ENCODE assay signal across 29 cellular contexts in genomic region chr7:122682805-122683204, GRCh38. TPM values are rescaled to one million over a fixed set of nuclear protein-coding genes. Genes with fewer than 3 reads are reported as not detected.
A peak's percentile ranks its signal among the peaks of the same experiment; 100 is the strongest.
DNase-seq lines count a peak whose midpoint lies in the region; ATAC-seq, FAIRE-seq and TF ChIP-seq lines count a peak whose summit lies in the region.
"Had no signal": no experiment of that assay in that cellular context is flagged by ENCODE, and none has a peak within 500 bp of the region (broad histone marks: within the 10 kb centered on the region; RNA-seq: fewer than 3 reads in every experiment).

No MANE protein-coding gene starts in this region.

- H3K23ac ChIP-seq in H1 (ENCODE audit: insufficient read length), result no peak overlapping the region

- no peak overlapping the region for H3K4me3 ChIP-seq in H1 (ENCODE audit: extremely low read depth in 1 of 4, insufficient read depth in 2 of 4, low read depth in 3 of 4, low read length in 4 of 4)
- no peak overlapping the region for H3K4me3 ChIP-seq in right cardiac atrium (ENCODE audit: low read length)
- H3K4me3 ChIP-seq in aorta (ENCODE audit: low read length in 2 of 2), result no peak overlapping the region
- no peak overlapping the region for H3K4me3 ChIP-seq in esophagus muscularis mucosa
- H3K4me3 ChIP-seq: BLaER1, GM23248 had no signal

- no peaks in the 10 kb centered on the region for H3K9me3 ChIP-seq in H1 (ENCODE audit: insufficient read depth in 2 of 2, low read depth in 1 of 2, low read length in 1 of 2)
- no peaks in the 10 kb centered on the region for H3K9me3 ChIP-seq in right cardiac atrium (ENCODE audit: control insufficient read depth, low read length)
- no peaks in the 10 kb centered on the region for H3K9me3 ChIP-seq in aorta (ENCODE audit: control insufficient read depth, low read length)
- H3K9me3 ChIP-seq in esophagus muscularis mucosa, result no peaks in the 10 kb centered on the region
- H3K9me3 ChIP-seq: BLaER1 had no signal

- no peak overlapping the region for H3K4me3 Mint-ChIP-seq in activated naive CD4-positive, alpha-beta T cell treated with anti-CD3 and anti-CD28 coated beads, Interleukin-2, amount 10 ng/mL, durations not matched to agents 7 days and 5 days
- H3K4me3 Mint-ChIP-seq: CD4-positive, alpha-beta memory T cell had no signal

- no peaks in the 10 kb centered on the region for H3K27me3 ChIP-seq in H1 (replicated peaks in 1 of 4; ENCODE audit: control insufficient read depth in 3 of 4, extremely low read depth in 1 of 4, insufficient read depth in 3 of 4, low read length in 3 of 4)
- no peaks in the 10 kb centered on the region for H3K27me3 ChIP-seq in right cardiac atrium (ENCODE audit: control insufficient read depth, insufficient read depth)
- no peaks in the 10 kb centered on the region for H3K27me3 ChIP-seq in aorta (ENCODE audit: control insufficient read depth in 1 of 2, insufficient read depth in 2 of 2, low read length in 1 of 2)
- H3K27me3 ChIP-seq in esophagus muscularis mucosa, result no peaks in the 10 kb centered on the region
- H3K27me3 ChIP-seq: BLaER1 had no signal

- H3K23me2 ChIP-seq in H1 (ENCODE audit: low read depth, low read length), result no peaks in the 10 kb centered on the region

- 85 to 100% methylated on average over 1 to 6 of the region's 6 CpGs for WGBS in H1 (ENCODE audit: extremely low coverage in 1 of 2, insufficient coverage in 1 of 2, insufficient read length in 1 of 2, insufficient replicate concordance in 2 of 2, low coverage in 1 of 2, low lambda C conversion rate in 2 of 2, missing lambda C conversion rate in 1 of 2), 2 experiments
- WGBS in right cardiac atrium, result 60% methylated on average over 6 of the region's 6 CpGs
- WGBS in aorta, 2 donors, result 42 to 54% methylated on average over 6 of the region's 6 CpGs
- 68% methylated on average over 6 of the region's 6 CpGs for WGBS in esophagus muscularis mucosa

- H3K36me3 Mint-ChIP-seq in activated naive CD4-positive, alpha-beta T cell treated with anti-CD3 and anti-CD28 coated beads, Interleukin-2, amount 10 ng/mL, durations not matched to agents 7 days and 5 days, result no peaks in the 10 kb centered on the region
- H3K36me3 Mint-ChIP-seq: CD4-positive, alpha-beta memory T cell had no signal

- TF ChIP-seq CTCF in H1 (IDR thresholded peaks at IDR 0.05; ENCODE audit: control extremely low read depth in 1 of 3, insufficient read depth in 1 of 3, low read depth in 1 of 3, low read length in 3 of 3) (no peak), esophagus muscularis mucosa (IDR thresholded peaks at IDR 0.05) (no peak)

- TF ChIP-seq POLR2A in H1 (IDR thresholded peaks at IDR 0.05; ENCODE audit: control extremely low read depth in 1 of 2, low read depth in 2 of 2, low read length in 2 of 2) (no peak), esophagus muscularis mucosa (IDR thresholded peaks at IDR 0.05; ENCODE audit: low read depth) (no peak)

- H3K9me3 Mint-ChIP-seq in activated naive CD4-positive, alpha-beta T cell treated with anti-CD3 and anti-CD28 coated beads, Interleukin-2, amount 10 ng/mL, durations not matched to agents 7 days and 5 days, result no peaks in the 10 kb centered on the region

- no peaks in the 10 kb centered on the region for H3K4me1 Mint-ChIP-seq in activated naive CD4-positive, alpha-beta T cell treated with anti-CD3 and anti-CD28 coated beads, Interleukin-2, amount 10 ng/mL, durations not matched to agents 7 days and 5 days
- H3K4me1 Mint-ChIP-seq: CD4-positive, alpha-beta memory T cell had no signal

- H3K27ac ChIP-seq in H1 (ENCODE audit: low read depth, low read length) (no peak overlapping the region), right cardiac atrium (ENCODE audit: low read length) (no peak overlapping the region), aorta (ENCODE audit: low read depth in 1 of 2, low read length in 2 of 2) (no peak overlapping the region), esophagus muscularis mucosa (replicated peaks in 1 of 4) (no peak overlapping the region)
- H3K27ac ChIP-seq: 22Rv1, BLaER1, GM23248, KMS-11 had no signal

- H2AFZ ChIP-seq in H1 (ENCODE audit: low read length), result no peak overlapping the region
- H2AFZ ChIP-seq: GM23248 had no signal

- ATAC-seq in right cardiac atrium, result peak in 1 of 2 donors; percentile 71
- peak; percentile 67 for ATAC-seq in aorta (ENCODE audit: low FRiP score)
- ATAC-seq: HCT116 had no signal

- H2AK5ac ChIP-seq in H1 (ENCODE audit: low read depth, low read length), result peak overlapping the region; percentile 71; the same call in 1 of the 2 replicates

- no peaks in the 10 kb centered on the region for H3K27me3 Mint-ChIP-seq in activated naive CD4-positive, alpha-beta T cell treated with anti-CD3 and anti-CD28 coated beads, Interleukin-2, amount 10 ng/mL, durations not matched to agents 7 days and 5 days
- H3K27me3 Mint-ChIP-seq: CD4-positive, alpha-beta memory T cell had no signal

- H2BK5ac ChIP-seq in H1 (ENCODE audit: low read depth, low read length), result peak overlapping the region; percentile 3; the same call in 1 of the 2 replicates

- TF ChIP-seq RAD21 in H1 (IDR thresholded peaks at IDR 0.05 in 1 of 2, conservative IDR thresholded peaks at IDR 0.05 in 1 of 2; ENCODE audit: low read depth in 2 of 2, low read length in 2 of 2), result no peak

- no peak overlapping the region for H4K5ac ChIP-seq in H1 (ENCODE audit: insufficient read length, low read depth, low read length)

- H3K27ac Mint-ChIP-seq in activated naive CD4-positive, alpha-beta T cell treated with anti-CD3 and anti-CD28 coated beads, Interleukin-2, amount 10 ng/mL, durations not matched to agents 7 days and 5 days, result peak overlapping the region; percentile 37
- H3K27ac Mint-ChIP-seq: CD4-positive, alpha-beta memory T cell had no signal

- H3K14ac ChIP-seq in H1 (ENCODE audit: insufficient read length), result no peak overlapping the region

- H2BK20ac ChIP-seq in H1 (ENCODE audit: low read length), result peak overlapping the region; percentile 9; the same call in 1 of the 2 replicates

- peak overlapping the region; percentile 62 for H4K91ac ChIP-seq in H1 (replicated peaks; ENCODE audit: insufficient read length, low read length)

- H4K8ac ChIP-seq in H1 (ENCODE audit: extremely low read depth, insufficient read depth, low read length), result no peak overlapping the region

- H3K36me3 ChIP-seq in H1 (ENCODE audit: control insufficient read depth in 2 of 4, insufficient read depth in 4 of 4, low read length in 3 of 4), result no peaks in the 10 kb centered on the region
- H3K36me3 ChIP-seq in aorta (ENCODE audit: control insufficient read depth in 1 of 2, insufficient read depth in 2 of 2, low read length in 1 of 2), result no peaks in the 10 kb centered on the region
- no peaks in the 10 kb centered on the region for H3K36me3 ChIP-seq in esophagus muscularis mucosa
- H3K36me3 ChIP-seq: BLaER1 had no signal

- no peak for TF ChIP-seq EP300 in H1 (IDR thresholded peaks at IDR 0.05; ENCODE audit: borderline replicate concordance in 1 of 2, low read depth in 2 of 2, low read length in 2 of 2)
- TF ChIP-seq EP300 in esophagus muscularis mucosa (IDR thresholded peaks at IDR 0.05), result no peak

- POLR2A ChIA-PET in H1 (lab: Charles Lee; ENCODE audit: partially characterized antibody), result interaction anchor here (0.7 kb wide), 1 partner anchor 11 kb away, joined by 4 read pairs; no protein-coding TSS in a partner anchor

- CTCF ChIA-PET in activated naive CD4-positive, alpha-beta T cell treated with anti-CD3 and anti-CD28 coated beads, Interleukin-2, amount 10 ng/mL, durations not matched to agents 7 days and 5 days (lab: Charles Lee), result no interaction called here
- CTCF ChIA-PET in H1 (lab: Charles Lee; ENCODE audit: partially characterized antibody), result interaction anchor here (0.9 to 1.4 kb wide), 5 partner anchors 15 to 472 kb away, joined by 3 read pairs; no protein-coding TSS in a partner anchor

- FAIRE-seq in H1 (lab: Jason Lieb, UNC), result no peak
- FAIRE-seq: G401.6, GM12892, HTR-8/SVneo, RCC 7860 had no signal

- H4K20me1 ChIP-seq in H1 (replicated peaks in 1 of 2; ENCODE audit: control insufficient read depth in 1 of 2, insufficient read depth in 2 of 2, low read length in 2 of 2), result no peaks in the 10 kb centered on the region
- H4K20me1 ChIP-seq: BLaER1 had no signal

- peak overlapping the region; percentile 57; the same call in 1 of the 2 replicates for H3K18ac ChIP-seq in H1 (ENCODE audit: extremely low read depth, low read length)

- no peak overlapping the region for H3K4me2 ChIP-seq in H1 (ENCODE audit: insufficient read depth in 1 of 2, low read depth in 2 of 2, low read length in 2 of 2)
- H3K4me2 ChIP-seq: BLaER1, KMS-11 had no signal

- peak overlapping the region; percentile 93; the same call in 1 of the 2 replicates for H2BK15ac ChIP-seq in H1 (ENCODE audit: low read length)

- H3K56ac ChIP-seq in H1 (replicated peaks; ENCODE audit: insufficient read length, low read depth, low read length), result no peak overlapping the region

- H3K4ac ChIP-seq in H1 (replicated peaks; ENCODE audit: insufficient read length, low read depth, low read length), result no peak overlapping the region

- H3K79me1 ChIP-seq in H1 (ENCODE audit: low read depth, low read length), result no peaks in the 10 kb centered on the region

- no peak overlapping the region for H3K9ac ChIP-seq in H1 (replicated peaks in 1 of 4; ENCODE audit: extremely low read depth in 1 of 4, low read depth in 3 of 4, low read length in 3 of 4)
- H3K9ac ChIP-seq: BLaER1, GM23248, KMS-11 had no signal

- intact Hi-C loops in right cardiac atrium (cut with DNase I) (no loop called here), aorta (cut with DNase I) (no loop called here), esophagus muscularis mucosa (cut with DNase I) (no loop called here)

- H2BK12ac ChIP-seq in H1 (ENCODE audit: low read depth, low read length), result peak overlapping the region; percentile 95

- H3K4me1 ChIP-seq in H1 (replicated peaks in 1 of 4; ENCODE audit: control insufficient read depth in 3 of 4, insufficient read depth in 4 of 4, low read length in 3 of 4), result peaks cover 4 to 31% (median 19%) of the 10 kb centered on the region in 4 experiments
- no peaks in the 10 kb centered on the region for H3K4me1 ChIP-seq in right cardiac atrium (ENCODE audit: control insufficient read depth, insufficient read depth, low read length)
- no peaks in the 10 kb centered on the region for H3K4me1 ChIP-seq in aorta (ENCODE audit: control insufficient read depth in 1 of 2, insufficient read depth in 2 of 2, low read length in 2 of 2)
- peaks cover 0 to 11% (median 0%) of the 10 kb centered on the region in 4 donors for H3K4me1 ChIP-seq in esophagus muscularis mucosa
- H3K4me1 ChIP-seq: BLaER1 had no signal

- H2BK120ac ChIP-seq in H1 (replicated peaks; ENCODE audit: low read depth, low read length), result peak overlapping the region; percentile 69

- no peak for DNase-seq in activated naive CD4-positive, alpha-beta T cell treated with anti-CD3 and anti-CD28 coated beads, Interleukin-2, amount 10 ng/mL, durations not matched to agents 7 days and 5 days
- no peak for DNase-seq in activated naive CD4-positive, alpha-beta T cell treated with Interleukin-2 at 50 U/mL for 16 hours
- no peak for DNase-seq in H1 (ENCODE audit: low read depth in 1 of 2, low spot score in 2 of 2)
- DNase-seq in right cardiac atrium, result peak in 2 of 3 donors; percentile 59 to 61
- no peak for DNase-seq in aorta
- DNase-seq in SW480 (ENCODE audit: low spot score), result no peak
- no peak for DNase-seq in esophagus muscularis mucosa (ENCODE audit: extremely low spot score)
- no peak for DNase-seq in activated CD8-positive, alpha-beta memory T cell treated with anti-CD3 and anti-CD28 coated beads for 24 hours
- DNase-seq: ACHN; Caco-2; CD4-positive, alpha-beta memory T cell; DMS 273 treated with DMSO at 0.1 percent for 48 hours; DND-41; GM23248; NCI-H1105; NCI-H146; NCI-H2029; NCI-H226; NCI-H524; NCI-H82 had no signal

- H3K79me2 ChIP-seq in H1 (ENCODE audit: control insufficient read depth in 1 of 2, insufficient read depth in 2 of 2, low read length in 2 of 2), result peaks cover 0 to 1% of the 10 kb centered on the region in 2 experiments; a peak in 1 of 4 replicates

RNA-seq across cellular contexts. Expression of gene RNF133, which starts 16.1 kb away (rescaled TPM):
- total RNA-seq in H1 (2021; fragmentation: NEBNext Ultra II Directional; extraction: Animal tissue kit (Norgen Biotek cat#: 25700)), result 0.39 TPM in 1 of 2 replicates, not detected in the other
- polyA plus RNA-seq in H1 (2011; rRNA removed), result 0.09 TPM in 1 of 2 replicates, not detected in the other
- not detected for polyA plus RNA-seq in H1 (2011; cell fraction: cytosol; rRNA removed)
- polyA plus RNA-seq in H1 (2011; cell fraction: nucleus; rRNA removed), result not detected
- polyA plus RNA-seq in H1 (2012, experiment 1 of 2), result not detected in 4 replicates
- not detected for polyA plus RNA-seq in H1 (2012, experiment 2 of 2)
- polyA plus RNA-seq in H1 (2013, experiment 1 of 2), result 0.06 TPM
- not detected for polyA plus RNA-seq in H1 (2013, experiment 2 of 2)
- polyA minus RNA-seq in H1 (2011; rRNA and poly(A)+ RNA removed), result 1.9 and 2.3 TPM in 2 replicates
- polyA minus RNA-seq in H1 (2011; cell fraction: cytosol; rRNA and poly(A)+ RNA removed), result not detected
- polyA minus RNA-seq in H1 (2011; cell fraction: nucleus; rRNA and poly(A)+ RNA removed), result 6.8 TPM
- total RNA-seq in right cardiac atrium, result under 1 TPM; 0.21 to 0.39 (median 0.24) TPM
- polyA plus RNA-seq in right cardiac atrium, result 0.05 TPM
- total RNA-seq in aorta, result 1 to 10 TPM; 1.0 to 1.7 TPM
- polyA plus RNA-seq in aorta, result under 1 TPM in 1 of 2 donors, not detected in 1; 0.46 TPM
- 1 to 10 TPM in 2 of 4 donors, under 1 TPM in 2; 0.50 to 4.6 (median 1.7) TPM for total RNA-seq in esophagus muscularis mucosa
- total RNA-seq: Caco-2; CD4-positive, alpha-beta memory T cell; GM23248; OCI-LY7 had no signal
- polyA plus RNA-seq: CD4-positive, alpha-beta memory T cell; GM23248 had no signal

RNA-seq across cellular contexts. Expression of gene RNF148, which starts 19.9 kb away (rescaled TPM):
- total RNA-seq in H1 (2021; fragmentation: NEBNext Ultra II Directional; extraction: Animal tissue kit (Norgen Biotek cat#: 25700)), result 0.45 TPM in 1 of 2 replicates, not detected in the other
- polyA plus RNA-seq in H1 (2011; rRNA removed), result 0.11 and 0.27 TPM in 2 replicates
- 0.14 TPM for polyA plus RNA-seq in H1 (2011; cell fraction: cytosol; rRNA removed)
- polyA plus RNA-seq in H1 (2011; cell fraction: nucleus; rRNA removed), result 0.30 TPM
- 0.13 to 0.36 TPM (median 0.19 TPM) in 3 of 4 replicates, not detected in the other for polyA plus RNA-seq in H1 (2012, experiment 1 of 2)
- not detected for polyA plus RNA-seq in H1 (2012, experiment 2 of 2)
- 0.10 TPM for polyA plus RNA-seq in H1 (2013, experiment 1 of 2)
- polyA plus RNA-seq in H1 (2013, experiment 2 of 2), result 0.13 TPM
- polyA minus RNA-seq in H1 (2011; rRNA and poly(A)+ RNA removed), result 3.2 and 8.9 TPM in 2 replicates
- not detected for polyA minus RNA-seq in H1 (2011; cell fraction: cytosol; rRNA and poly(A)+ RNA removed)
- polyA minus RNA-seq in H1 (2011; cell fraction: nucleus; rRNA and poly(A)+ RNA removed), result 16.9 TPM
- under 1 TPM; 0.25 to 0.61 (median 0.32) TPM for total RNA-seq in right cardiac atrium
- 0.09 TPM for polyA plus RNA-seq in right cardiac atrium
- total RNA-seq in aorta, result 1 to 10 TPM; 1.5 to 1.6 TPM
- not detected for polyA plus RNA-seq in aorta
- 1 to 10 TPM in 2 of 4 donors, under 1 TPM in 2; 0.58 to 8.7 (median 1.7) TPM for total RNA-seq in esophagus muscularis mucosa
- total RNA-seq: Caco-2; CD4-positive, alpha-beta memory T cell; GM23248; OCI-LY7 had no signal
- polyA plus RNA-seq: CD4-positive, alpha-beta memory T cell; GM23248 had no signal

Comparison
In these comparisons a context has a peak if more than half of its experiments do, and no peak if none do; other contexts are left out.
1. DNase-seq: peak in right cardiac atrium (2 of 3); none in activated naive CD4-positive, alpha-beta T cell treated with anti-CD3 and anti-CD28 coated beads, Interleukin-2, amount 10 ng/mL, durations not matched to agents 7 days and 5 days (single experiment), activated naive CD4-positive, alpha-beta T cell treated with Interleukin-2 at 50 U/mL for 16 hours (single experiment), H1 (0 of 2), aorta (0 of 2), SW480 (single experiment), esophagus muscularis mucosa (single experiment) and activated CD8-positive, alpha-beta memory T cell treated with anti-CD3 and anti-CD28 coated beads for 24 hours (single experiment).